Comparison of ENCODE assay signal across 20 cellular contexts in genomic region chr6:4270799-4271198, GRCh38.
DNase-seq lines count a peak whose midpoint lies in the region; ATAC-seq and TF ChIP-seq lines count a peak whose summit lies in the region.
"Had no signal": no experiment of that assay in that cellular context is flagged by ENCODE, and none has a peak within 500 bp of the region (broad histone marks: within the 10 kb centered on the region; RNA-seq: fewer than 3 reads in every experiment).

No MANE protein-coding gene starts in this region.

- peaks cover 5% of the 10 kb centered on the region for H3K4me1 Mint-ChIP-seq in chondrocyte (ENCODE audit: low read depth)
- H3K4me1 Mint-ChIP-seq: activated naive CD8-positive, alpha-beta T cell treated with anti-CD3 and anti-CD28 coated beads, Interleukin-2, amount 10 ng/mL, durations not matched to agents 7 days and 5 days; B cell; naive B cell had no signal

- H3K36me3 Mint-ChIP-seq in chondrocyte (ENCODE audit: low read depth) = peaks cover 6% of the 10 kb centered on the region
- H3K36me3 Mint-ChIP-seq: activated naive CD8-positive, alpha-beta T cell treated with anti-CD3 and anti-CD28 coated beads, Interleukin-2, amount 10 ng/mL, durations not matched to agents 7 days and 5 days; naive B cell had no signal

- no peak for ATAC-seq in HG02763 (IDR thresholded peaks at IDR 0.05; ENCODE audit: unreplicated experiment)

- H3K9me3 ChIP-seq in MG63 = no peaks in the 10 kb centered on the region
- H3K9me3 ChIP-seq: esophagus squamous epithelium, left ventricle myocardium inferior, stomach, vagina had no signal

- H3K27ac Mint-ChIP-seq in chondrocyte (ENCODE audit: unreplicated experiment) = no peak overlapping the region
- H3K27ac Mint-ChIP-seq: activated naive CD8-positive, alpha-beta T cell treated with anti-CD3 and anti-CD28 coated beads, Interleukin-2, amount 10 ng/mL, durations not matched to agents 7 days and 5 days; activated T-cell treated with anti-CD3 and anti-CD28 coated beads, Interleukin-2, amount 50 U/mL, for 24 hours; B cell had no signal

- DNase-seq in Daoy (ENCODE audit: low read depth) (peak; percentile 50), MG63 (peak; percentile 28), cerebellar nuclear complex (lab: John Stamatoyannopoulos, UW) (peak; percentile 51 to 76), lung microvascular endothelial cell (ENCODE audit: low read depth in 2 of 2) (peak; percentile 39 to 50), NCI-H1105 treated with DMSO at 0.1 percent for 48 hours (lab: John Stamatoyannopoulos, UW) (no peak), chondrocyte (ENCODE audit: low spot score) (no peak), NCI-H2196 (lab: John Stamatoyannopoulos, UW; ENCODE audit: unreplicated experiment) (no peak)
- DNase-seq: activated naive CD8-positive, alpha-beta T cell treated with anti-CD3 and anti-CD28 coated beads, Interleukin-2, amount 10 ng/mL, durations not matched to agents 7 days and 5 days; activated T-cell treated with anti-CD3 and anti-CD28 coated beads, Interleukin-2, amount 50 U/mL, for 24 hours; esophagus squamous epithelium; left ventricle myocardium inferior; naive B cell; NCI-H187 treated with DMSO at 0.1 percent for 48 hours; NCI-H526 treated with DMSO at 0.1 percent for 48 hours; stomach had no signal

- H3K27me3 Mint-ChIP-seq in chondrocyte (ENCODE audit: low read depth) = peaks cover 3% of the 10 kb centered on the region

- H3K4me3 ChIP-seq in MG63 = no peak overlapping the region
- H3K4me3 ChIP-seq: coronary artery, esophagus squamous epithelium, left ventricle myocardium inferior, PC-9, stomach, vagina had no signal

- TF ChIP-seq CTCF in chondrocyte (IDR thresholded peaks at IDR 0.05) = no peak

- H3K36me3 ChIP-seq in MG63 = no peaks in the 10 kb centered on the region
- H3K36me3 ChIP-seq: esophagus squamous epithelium, left ventricle myocardium inferior, stomach, vagina had no signal

- H3K9me3 Mint-ChIP-seq in chondrocyte (ENCODE audit: low read depth) = peaks cover 14% of the 10 kb centered on the region
- H3K9me3 Mint-ChIP-seq: activated naive CD8-positive, alpha-beta T cell treated with anti-CD3 and anti-CD28 coated beads, Interleukin-2, amount 10 ng/mL, durations not matched to agents 7 days and 5 days; activated T-cell treated with anti-CD3 and anti-CD28 coated beads, Interleukin-2, amount 50 U/mL, for 24 hours had no signal

- H3K27me3 ChIP-seq in MG63 = no peaks in the 10 kb centered on the region
- H3K27me3 ChIP-seq: esophagus squamous epithelium, stomach, vagina had no signal

- H3K4me3 Mint-ChIP-seq in chondrocyte (ENCODE audit: unreplicated experiment) = no peak overlapping the region
- H3K4me3 Mint-ChIP-seq: activated naive CD8-positive, alpha-beta T cell treated with anti-CD3 and anti-CD28 coated beads, Interleukin-2, amount 10 ng/mL, durations not matched to agents 7 days and 5 days; activated T-cell treated with anti-CD3 and anti-CD28 coated beads, Interleukin-2, amount 50 U/mL, for 24 hours; B cell; naive B cell had no signal

Comparison
In these comparisons a context has a peak if more than half of its experiments do, and no peak if none do; other contexts are left out.
1. DNase-seq: peak in Daoy (single experiment), MG63 (single experiment), cerebellar nuclear complex (2 of 2) and lung microvascular endothelial cell (2 of 2); none in NCI-H1105 treated with DMSO at 0.1 percent for 48 hours (single experiment), chondrocyte (single experiment) and NCI-H2196 (single experiment).